17 cellular contexts compared by ENCODE assay signal in the genomic region with DNA sequence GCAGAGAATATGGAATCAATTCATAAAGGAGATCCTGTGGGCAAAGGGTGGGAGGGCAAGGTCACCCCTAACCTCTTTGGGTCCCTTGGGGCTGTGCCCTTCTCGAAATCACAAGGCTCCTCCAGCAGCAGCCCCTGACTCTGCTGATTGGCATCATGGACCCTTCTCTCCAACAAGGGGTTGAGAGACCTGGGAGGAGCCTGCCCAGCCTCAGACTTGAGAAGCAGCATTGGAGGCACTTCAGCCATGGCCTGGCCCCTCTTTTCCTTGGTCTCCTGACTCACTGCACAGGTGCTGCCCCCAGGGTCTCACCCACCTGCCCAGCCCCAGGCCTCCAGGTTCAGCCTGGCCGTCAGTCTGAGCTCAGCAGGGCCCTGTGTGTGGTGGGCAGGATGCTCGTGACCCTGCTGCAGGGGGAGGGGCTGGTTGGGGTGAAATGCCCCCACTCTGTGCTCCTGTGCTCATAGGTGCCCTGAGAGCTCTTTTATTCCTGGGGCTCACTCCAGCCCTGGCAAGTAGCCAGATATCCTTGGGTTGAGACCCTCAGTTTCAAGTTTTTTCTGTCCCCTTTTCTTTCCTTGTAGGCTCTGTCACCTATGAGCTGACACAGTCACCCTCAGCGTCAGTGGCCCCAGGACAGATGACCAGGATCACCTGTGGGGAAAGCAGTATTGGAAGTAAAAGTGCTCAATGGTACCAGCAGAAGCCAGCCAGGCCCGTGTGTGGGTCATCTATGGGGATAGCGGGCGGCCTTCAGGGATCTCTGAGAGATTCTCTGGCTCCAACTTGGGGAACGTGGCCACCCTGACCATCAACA.
"Had no signal": no experiment of that assay in that cellular context is flagged by ENCODE, and none has a peak within 500 bp of the region (broad histone marks: within the 10 kb centered on the region; RNA-seq: fewer than 3 reads in every experiment).

No MANE protein-coding gene starts in this region.

- H3K4me3 Mint-ChIP-seq: activated naive CD8-positive, alpha-beta T cell; dendritic cell treated with granulocyte-macrophage colony-stimulating factor and Interleukin-4, amounts not matched to agents 40 ng/mL and 50 ng/mL, for 4 days; endodermal cell; stimulated activated memory B cell treated with anti-CD40 and anti-IgM and Interleukin-4, amounts not matched to agents 10 μg/mL and 1 μg/mL and 100 μg/mL, for 72 hours had no signal

- H3K27me3 Mint-ChIP-seq: activated naive CD8-positive, alpha-beta T cell; dendritic cell treated with granulocyte-macrophage colony-stimulating factor and Interleukin-4, amounts not matched to agents 40 ng/mL and 50 ng/mL, for 4 days; stimulated activated memory B cell treated with anti-CD40 and anti-IgM and Interleukin-4, amounts not matched to agents 10 μg/mL and 1 μg/mL and 100 μg/mL, for 72 hours had no signal

- H3K36me3 ChIP-seq: neutrophil had no signal

- H3K27ac Mint-ChIP-seq: dendritic cell treated with granulocyte-macrophage colony-stimulating factor and Interleukin-4, amounts not matched to agents 40 ng/mL and 50 ng/mL, for 4 days; endodermal cell; stimulated activated memory B cell treated with anti-CD40 and anti-IgM and Interleukin-4, amounts not matched to agents 10 μg/mL and 1 μg/mL and 100 μg/mL, for 72 hours had no signal

- H3K27ac ChIP-seq: body of pancreas, neutrophil had no signal

- H3K9me3 Mint-ChIP-seq: dendritic cell treated with granulocyte-macrophage colony-stimulating factor and Interleukin-4, amounts not matched to agents 40 ng/mL and 50 ng/mL, for 4 days; endodermal cell; stimulated activated memory B cell treated with anti-CD40 and anti-IgM and Interleukin-4, amounts not matched to agents 10 μg/mL and 1 μg/mL and 100 μg/mL, for 72 hours had no signal

- DNase-seq: activated CD4-positive, alpha-beta T cell treated with anti-CD3 and anti-CD28 coated beads, Interleukin-2, amount 50 U/mL, for 1 hour; activated effector memory CD4-positive, alpha-beta T cell treated with anti-CD3 and anti-CD28 coated beads, Interleukin-2, amount 50 U/mL, for 16 hours; activated T-cell treated with anti-CD3 and anti-CD28 coated beads, Interleukin-2, amount 50 U/mL, for 1 hour; amniotic stem cell; body of pancreas; cerebellar nuclear complex; endodermal cell; left colon; midbrain; stimulated activated CD4-positive, alpha-beta T cell treated with anti-CD3 and anti-CD28 coated beads, Interleukin-12 subunit alpha, Interleukin-12 subunit beta, amount 100 ng/mL, for 4 hours; stimulated activated CD4-positive, alpha-beta T cell treated with anti-CD3 and anti-CD28 coated beads, Interleukin-2, amount 100 ng/mL, for 24 hours had no signal

- H3K4me1 Mint-ChIP-seq: endodermal cell had no signal

- H3K36me3 Mint-ChIP-seq: activated naive CD8-positive, alpha-beta T cell; stimulated activated memory B cell treated with anti-CD40 and anti-IgM and Interleukin-4, amounts not matched to agents 10 μg/mL and 1 μg/mL and 100 μg/mL, for 72 hours had no signal

- ATAC-seq: body of pancreas; left colon; stimulated activated memory B cell treated with anti-CD40 and anti-IgM and Interleukin-4, amounts not matched to agents 10 μg/mL and 1 μg/mL and 100 μg/mL, for 72 hours had no signal

- H3K27me3 ChIP-seq: body of pancreas, neutrophil had no signal

- H3K4me3 ChIP-seq: body of pancreas, lung had no signal

- H3K9me3 ChIP-seq: body of pancreas, neutrophil had no signal

- FAIRE-seq: frontal cortex had no signal
